In genomic region chr2:63369146-63369545, GRCh38 we compare ENCODE assay signal across 8 cellular contexts.
"Had no signal": no experiment of that assay in that cellular context is flagged by ENCODE, and none has a peak within 500 bp of the region (broad histone marks: within the 10 kb centered on the region; RNA-seq: fewer than 3 reads in every experiment).

No MANE protein-coding gene starts in this region.

- H3K9me3 ChIP-seq: HAP-1 had no signal

- H3K36me3 ChIP-seq: HAP-1 had no signal

- H3K4me1 ChIP-seq: HAP-1 had no signal

- H3K27ac ChIP-seq: KMS-11 had no signal

- H3K9ac ChIP-seq: KMS-11 had no signal

- H3K4me3 ChIP-seq: GM23338, HAP-1 had no signal

- H2AFZ ChIP-seq: GM23338 had no signal

- DNase-seq: H7, IMR-90, Karpas-422, KBM-7 had no signal

- H3K4me2 ChIP-seq: GM23338, KMS-11 had no signal

- ATAC-seq: GM23338, HCT116 had no signal
